ENCODE assay signal across 8 cellular contexts in the genomic region with DNA sequence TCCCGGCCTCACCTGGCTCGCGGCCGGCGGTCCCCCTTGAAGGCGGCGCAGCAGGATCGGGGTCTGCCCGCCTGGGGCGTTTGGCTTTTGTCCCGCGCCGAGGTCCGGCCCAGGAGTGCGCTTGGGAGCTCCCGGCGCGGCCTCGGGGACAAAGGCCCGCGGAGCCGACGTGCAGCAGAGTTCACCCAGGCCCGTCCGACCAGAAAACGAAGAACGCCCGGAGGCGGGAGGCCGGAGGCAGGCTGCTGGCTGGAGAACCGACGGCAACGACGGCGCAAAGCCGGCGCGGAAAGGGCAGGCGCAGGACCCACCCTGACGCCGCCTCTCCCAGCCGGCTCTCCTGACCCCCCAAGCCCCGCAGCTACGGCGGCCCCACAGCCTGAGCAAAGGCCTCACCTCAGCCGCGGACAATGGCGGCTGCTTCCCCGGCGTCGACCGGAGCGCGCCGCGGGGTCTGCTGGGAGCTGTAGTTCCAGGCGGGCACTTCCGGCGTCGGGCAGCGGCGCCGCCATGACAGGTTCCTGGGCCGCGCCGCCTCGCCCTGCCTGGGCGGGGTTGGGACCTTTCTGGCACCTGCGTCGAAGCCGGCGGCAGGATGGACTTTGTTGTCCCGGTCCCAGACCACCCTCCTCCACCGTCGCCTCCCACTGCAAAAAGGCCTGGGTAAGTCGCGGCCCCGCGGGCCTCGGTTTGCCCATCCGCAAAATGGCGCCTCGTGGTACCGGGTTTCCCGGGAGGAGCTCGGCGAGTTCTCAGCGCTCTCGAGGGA. TPM values are rescaled to one million over a fixed set of nuclear protein-coding genes. Genes with fewer than 3 reads are reported as not detected.
DNase-seq lines count a peak whose midpoint lies in the region; ATAC-seq and TF ChIP-seq lines count a peak whose summit lies in the region.

A gene (minus strand): TSS at position 437 of the 769 bp plus-strand sequence. CDS start 1,501 bp downstream, outside the sequence.

- H3F3A ChIP-seq in MM.1S (ENCODE audit: insufficient read depth, low read length), result no peaks in the 10 kb centered on the region

- H3K4me3 ChIP-seq in H7 (ENCODE audit: insufficient read depth, low read depth, low read length), result peak within 1 kb of the TSS; percentile 95
- H3K4me3 ChIP-seq in MM.1S (ENCODE audit: low read length), result peak within 1 kb of the TSS; percentile 22; the same call in 1 of the 2 replicates
- peak within 1 kb of the TSS; percentile 27 to 95 (median 66) for H3K4me3 ChIP-seq in adrenal gland
- peak within 1 kb of the TSS; percentile 61 to 100 (median 88) for H3K4me3 ChIP-seq in heart left ventricle
- H3K4me3 ChIP-seq in transverse colon, result peak within 1 kb of the TSS; percentile 79 to 96 (median 84)

- no peaks in the 10 kb centered on the region for H3K9me2 ChIP-seq in MM.1S (replicated peaks; ENCODE audit: insufficient read depth, low read length)

- in situ Hi-C loops in transverse colon (cut with MboI; ENCODE audit: low pct_ligation_motif_present in 1 of 4, low pct_unique_long_range_greater_than_20kb in 1 of 4, low sequenced_read_pairs in 3 of 4), result no loop called here

- H3K4me1 ChIP-seq in ES-I3 (ENCODE audit: insufficient read depth, low read length) (no peaks in the 10 kb centered on the region), MM.1S (ENCODE audit: low read length) (no peaks in the 10 kb centered on the region), adrenal gland (replicated peaks in 1 of 2) (peaks cover 5 to 13% of the 10 kb centered on the region in 2 donors), heart left ventricle (peaks cover 0 to 37% (median 24%) of the 10 kb centered on the region in 12 donors), transverse colon (peaks cover 0 to 32% (median 2%) of the 10 kb centered on the region in 4 donors)

- no peak for TF ChIP-seq EP300 in transverse colon (IDR thresholded peaks at IDR 0.05; ENCODE audit: low read depth)

- intact Hi-C loops in adrenal gland (cut with DNase I) (no loop called here), heart left ventricle (cut with DNase I) (loop anchor here in 2 of 10 donors (1.0 to 10.0 kb wide), 3 partner anchors 56 to 418 kb away; a partner anchor contains a TSS), posterior cingulate gyrus (cut with DNase I) (loop anchor here (5.0 to 10.0 kb wide), 2 partner anchors 55 to 58 kb away; a partner anchor contains a TSS), transverse colon (cut with DNase I; ENCODE audit: low total_unique reads) (loop anchor here (10.0 kb wide), 1 partner anchor 58 kb away; a partner anchor contains a TSS)

- peak; percentile 97 for DNase-seq in H7
- peak; percentile 44 for DNase-seq in MM.1S
- DNase-seq in T follicular helper cell (ENCODE audit: low read depth), result peak; percentile 78
- peak; percentile 79 to 88 (median 87) for DNase-seq in adrenal gland
- DNase-seq in heart left ventricle, result peak; percentile 91 to 95 (median 93)
- DNase-seq in posterior cingulate gyrus, result peak; percentile 75 to 98 (median 84)
- DNase-seq in transverse colon, result peak; percentile 89

- WGBS in adrenal gland, 4 donors, result 0 to 1% (median 1%) methylated on average over 27 to 89 of the region's 89 CpGs
- 0 to 1% (median 0%) methylated on average over 39 to 89 of the region's 89 CpGs for WGBS in heart left ventricle, 4 donors
- 1% methylated on average over 63 of the region's 89 CpGs; no CpG with 5 or more reads in 1 of the 2 donors for WGBS in transverse colon (ENCODE audit: low coverage in 1 of 2), 2 donors

- peak within 1 kb of the TSS; percentile 23; the same call in 1 of the 2 replicates for H2AFZ ChIP-seq in MM.1S (ENCODE audit: low read length)

- ATAC-seq in heart left ventricle, result peak; percentile 97 to 99 (median 98)

- H3K9me3 ChIP-seq in ES-I3 (ENCODE audit: control insufficient read depth, insufficient read depth, low read length) (peaks cover 14% of the 10 kb centered on the region), MM.1S (replicated peaks; ENCODE audit: insufficient read depth, low read length) (no peaks in the 10 kb centered on the region), adrenal gland (replicated peaks in 1 of 3) (peaks cover 0 to 51% (median 0%) of the 10 kb centered on the region in 3 donors), heart left ventricle (peaks cover 0 to 78% (median 27%) of the 10 kb centered on the region in 12 donors), transverse colon (peaks cover 31 to 79% of the 10 kb centered on the region in 2 donors)

- H3K36me3 ChIP-seq in ES-I3 (ENCODE audit: insufficient read depth, low read length) (peaks cover 6% of the 10 kb centered on the region), H7 (replicated peaks; ENCODE audit: control insufficient read depth, insufficient read depth, low read length) (peaks cover 25% of the 10 kb centered on the region), MM.1S (replicated peaks; ENCODE audit: insufficient read depth, low read length) (no peaks in the 10 kb centered on the region), adrenal gland (replicated peaks in 1 of 2) (peaks cover 0 to 30% of the 10 kb centered on the region in 2 donors), heart left ventricle (peaks cover 4 to 67% (median 54%) of the 10 kb centered on the region in 9 donors), transverse colon (peaks cover 0 to 64% (median 27%) of the 10 kb centered on the region in 4 donors)

- no peaks in the 10 kb centered on the region for H4K20me1 ChIP-seq in MM.1S (ENCODE audit: insufficient read depth, low read length)

- H3K9ac ChIP-seq in ES-I3 (ENCODE audit: low read depth, low read length) (peak within 1 kb of the TSS; percentile 82), MM.1S (ENCODE audit: low read length) (no peak within 1 kb of the TSS)

- TF ChIP-seq POLR2A in adrenal gland (IDR thresholded peaks at IDR 0.05) (peak; percentile 58 to 60), heart left ventricle (IDR thresholded peaks at IDR 0.05) (peak in 1 of 2 donors; percentile 83), transverse colon (IDR thresholded peaks at IDR 0.05) (peak; percentile 72)

- H3K27me3 ChIP-seq in H7 (ENCODE audit: control insufficient read depth, insufficient read depth, low read length) (no peaks in the 10 kb centered on the region), MM.1S (replicated peaks; ENCODE audit: insufficient read depth, low read length) (no peaks in the 10 kb centered on the region), adrenal gland (no peaks in the 10 kb centered on the region), heart left ventricle (no peaks in the 10 kb centered on the region), transverse colon (no peaks in the 10 kb centered on the region)

- H3K27ac ChIP-seq in MM.1S (ENCODE audit: low read length), result no peak within 1 kb of the TSS
- peak within 1 kb of the TSS; percentile 6 to 91 (median 86) for H3K27ac ChIP-seq in adrenal gland
- H3K27ac ChIP-seq in heart left ventricle, result peak within 1 kb of the TSS; percentile 85 to 99 (median 93)
- H3K27ac ChIP-seq in transverse colon, result peak within 1 kb of the TSS; percentile 90 to 97 (median 92)

- TF ChIP-seq CTCF in MM.1S (IDR thresholded peaks at IDR 0.05; ENCODE audit: low read length), result no peak
- no peak for TF ChIP-seq CTCF in adrenal gland (IDR thresholded peaks at IDR 0.05)
- TF ChIP-seq CTCF in heart left ventricle (IDR thresholded peaks at IDR 0.05), result no peak
- TF ChIP-seq CTCF in transverse colon (IDR thresholded peaks at IDR 0.05), result no peak

- H3K79me2 ChIP-seq in MM.1S (ENCODE audit: low read length), result no peaks in the 10 kb centered on the region

- peak within 1 kb of the TSS; percentile 18; the same call in 1 of the 2 replicates for H3K4me2 ChIP-seq in MM.1S (ENCODE audit: low read depth, low read length)

RNA-seq across cellular contexts. Expression of the gene that starts here (rescaled TPM):
- 16.9 and 19.7 TPM in 2 replicates for total RNA-seq in H7 (2014; rRNA removed; shearing (Covaris generic))
- total RNA-seq in adrenal gland (10 to 100 TPM; 10.9 to 27.1 (median 18.8) TPM), heart left ventricle (10 to 100 TPM in 7 of 9 donors, 1 to 10 TPM in 2; 7.8 to 14.3 (median 12.2) TPM), transverse colon (10 to 100 TPM; 13.7 to 27.7 (median 16.2) TPM)
- polyA plus RNA-seq in adrenal gland (10 to 100 TPM in 1 of 3 donors, 1 to 10 TPM in 2; 5.9 to 13.3 (median 8.8) TPM), heart left ventricle (10 to 100 TPM in 1 of 2 donors, 1 to 10 TPM in 1; 6.4 to 10.7 TPM)

Comparison
In these comparisons a context has a peak if more than half of its experiments do, and no peak if none do; other contexts are left out.
1. DNase-seq: peak in every context shown above with its lines; median percentile 97 in H7; 93 in heart left ventricle; 89 in transverse colon; 87 in adrenal gland; 84 in posterior cingulate gyrus; 78 in T follicular helper cell; 44 in MM.1S.
2. H3K4me3 ChIP-seq: peak in every context shown above with its lines; median percentile 95 in H7; 88 in heart left ventricle; 84 in transverse colon; 66 in adrenal gland; 22 in MM.1S.
3. intact Hi-C loops: an anchor here in posterior cingulate gyrus (5.0 to 10.0 kb wide) and transverse colon (10.0 kb wide); none called in adrenal gland.